ENCODE assay signal across 19 cellular contexts in the genomic region with DNA sequence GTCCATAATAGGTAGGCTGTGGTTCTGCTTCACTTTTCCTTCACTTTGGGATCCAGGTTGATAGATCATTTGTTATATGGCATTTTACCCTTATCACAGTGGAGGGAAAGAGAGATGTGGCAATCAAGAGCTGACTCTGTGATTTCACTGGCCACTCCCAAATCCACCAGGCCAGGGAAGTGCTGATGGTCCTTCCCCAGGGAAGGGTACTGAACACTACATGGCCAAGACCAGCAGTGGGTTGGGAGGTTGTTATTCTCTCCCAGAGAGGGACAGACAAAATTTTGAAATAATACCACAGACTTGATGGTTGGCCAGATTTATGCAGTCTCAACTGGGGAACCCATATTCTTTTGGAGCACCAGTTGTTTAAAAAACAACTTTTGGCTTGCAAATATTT.
DNase-seq lines count a peak whose midpoint lies in the region; ATAC-seq, FAIRE-seq and TF ChIP-seq lines count a peak whose summit lies in the region.
"Had no signal": no experiment of that assay in that cellular context is flagged by ENCODE, and none has a peak within 500 bp of the region (broad histone marks: within the 10 kb centered on the region; RNA-seq: fewer than 3 reads in every experiment).

No MANE protein-coding gene starts in this region.

- H3K79me2 ChIP-seq in Loucy (ENCODE audit: insufficient read depth, low read length), result peaks cover 67% of the 10 kb centered on the region

- no peaks in the 10 kb centered on the region for H3K36me3 Mint-ChIP-seq in WTC11

- no peak overlapping the region for H3K27ac Mint-ChIP-seq in WTC11

- intact Hi-C loops in Right ventricle myocardium inferior (cut with DNase I), result no loop called here
- intact Hi-C loops in left ventricle myocardium inferior (cut with micrococcal nuclease), result no loop called here
- intact Hi-C loops in aorta (cut with DNase I), result no loop called here

- H3K4me2 ChIP-seq in Loucy (ENCODE audit: low read depth, low read length, poor library complexity, severe bottlenecking), result peak overlapping the region; percentile 42

- TF ChIP-seq EP300 in tibial nerve (IDR thresholded peaks at IDR 0.05), result no peak

- no peaks in the 10 kb centered on the region for H3K9me3 ChIP-seq in left ventricle myocardium inferior (replicated peaks)
- no peaks in the 10 kb centered on the region for H3K9me3 ChIP-seq in Loucy (ENCODE audit: insufficient read depth, low read depth, low read length)
- H3K9me3 ChIP-seq in tibial nerve, result no peaks in the 10 kb centered on the region
- no peaks in the 10 kb centered on the region for H3K9me3 ChIP-seq in aorta (ENCODE audit: control insufficient read depth, low read length)
- H3K9me3 ChIP-seq: Caco-2, SJSA1 had no signal

- no peaks in the 10 kb centered on the region for H3K9me2 ChIP-seq in Loucy (replicated peaks; ENCODE audit: low read depth, low read length)

- H3K9me3 Mint-ChIP-seq in WTC11, result no peaks in the 10 kb centered on the region
- H3K9me3 Mint-ChIP-seq: CD4-positive, CD25-positive, alpha-beta regulatory T cell had no signal

- H3F3A ChIP-seq in Loucy (ENCODE audit: low read depth), result no peaks in the 10 kb centered on the region

- no peak overlapping the region for H3K4me3 Mint-ChIP-seq in WTC11
- H3K4me3 Mint-ChIP-seq: CD4-positive, CD25-positive, alpha-beta regulatory T cell had no signal

- H3K9ac ChIP-seq in Loucy (ENCODE audit: low read depth, low read length, poor library complexity, severe bottlenecking), result no peak overlapping the region

- CTCF ChIA-PET in WTC11 (lab: Charles Lee), result interaction anchor here (0.5 kb wide), 1 partner anchor 172 kb away, joined by 4 read pairs; no protein-coding TSS in a partner anchor

- POLR2A ChIA-PET in WTC11 (lab: Charles Lee), result no interaction called here

- TF ChIP-seq POLR2A in tibial nerve (IDR thresholded peaks at IDR 0.05) (no peak), GM12891 (IDR thresholded peaks at IDR 0.05; ENCODE audit: low read depth, low read length) (no peak)

- TF ChIP-seq CTCF in left ventricle myocardium inferior (IDR thresholded peaks at IDR 0.05; ENCODE audit: borderline replicate concordance) (no peak), Loucy (conservative IDR thresholded peaks at IDR 0.05; ENCODE audit: low read length) (no peak), tibial nerve (IDR thresholded peaks at IDR 0.05) (no peak), WTC11 (IDR thresholded peaks at IDR 0.05) (no peak)

- H3K4me1 ChIP-seq in left ventricle myocardium inferior, result peaks cover 27% of the 10 kb centered on the region
- H3K4me1 ChIP-seq in Loucy (ENCODE audit: insufficient read depth, low read length, poor library complexity, severe bottlenecking), result peaks cover 39% of the 10 kb centered on the region
- peaks cover 0 to 38% (median 4%) of the 10 kb centered on the region in 4 donors for H3K4me1 ChIP-seq in tibial nerve
- no peaks in the 10 kb centered on the region for H3K4me1 ChIP-seq in aorta (ENCODE audit: control insufficient read depth in 1 of 2, insufficient read depth in 2 of 2, low read length in 2 of 2)
- H3K4me1 ChIP-seq: SJSA1 had no signal

- H3K27me3 Mint-ChIP-seq in WTC11 (ENCODE audit: low read depth), result no peaks in the 10 kb centered on the region
- H3K27me3 Mint-ChIP-seq: CD4-positive, CD25-positive, alpha-beta regulatory T cell had no signal

- H3K27me3 ChIP-seq in left ventricle myocardium inferior (ENCODE audit: low read depth) (no peaks in the 10 kb centered on the region), Loucy (ENCODE audit: insufficient read depth, low read length, poor library complexity, severe bottlenecking) (no peaks in the 10 kb centered on the region), tibial nerve (no peaks in the 10 kb centered on the region), aorta (ENCODE audit: control insufficient read depth in 1 of 2, insufficient read depth in 2 of 2, low read length in 1 of 2) (no peaks in the 10 kb centered on the region)
- H3K27me3 ChIP-seq: SJSA1 had no signal

- H3K4me3 ChIP-seq in left ventricle myocardium inferior (no peak overlapping the region), Loucy (ENCODE audit: low read length, poor library complexity, severe bottlenecking) (no peak overlapping the region), tibial nerve (no peak overlapping the region), aorta (ENCODE audit: low read length in 2 of 2) (no peak overlapping the region)
- H3K4me3 ChIP-seq: GM12878, SJSA1 had no signal

- FAIRE-seq in GM12891 (lab: Jason Lieb, UNC), result no peak
- FAIRE-seq: GM12878, GM18507 had no signal

- no peak for DNase-seq in Right ventricle myocardium inferior (ENCODE audit: missing footprints)
- no peak for DNase-seq in left ventricle myocardium inferior
- peak; percentile 43 for DNase-seq in fibroblast of peridontal ligament (ENCODE audit: extremely low read depth)
- peak; percentile 16 to 20 for DNase-seq in tibial nerve (ENCODE audit: low spot score in 2 of 2)
- DNase-seq in aorta, result no peak
- no peak for DNase-seq in WTC11 (ENCODE audit: low spot score)
- no peak for DNase-seq in GM12891 (ENCODE audit: insufficient read length, low spot score)
- DNase-seq: Caco-2; CD4-positive, CD25-positive, alpha-beta regulatory T cell; GF-D8; MV-4-11; NCI-H187; NCI-H2107; NCI-H510A treated with DMSO at 0.1 percent for 48 hours had no signal

- no peak overlapping the region for H2AFZ ChIP-seq in Loucy (ENCODE audit: low read length)

- ATAC-seq in Right ventricle myocardium inferior, result peak; percentile 68
- ATAC-seq in aorta (ENCODE audit: low FRiP score), result no peak
- ATAC-seq in WTC11, result no peak
- ATAC-seq: GM12878 had no signal

- no peaks in the 10 kb centered on the region for H4K20me1 ChIP-seq in Loucy (ENCODE audit: insufficient read depth, low read length, poor library complexity, severe bottlenecking)

- H3K27ac ChIP-seq in left ventricle myocardium inferior (replicated peaks) (no peak overlapping the region), tibial nerve (no peak overlapping the region), aorta (ENCODE audit: low read depth in 1 of 2, low read length in 2 of 2) (no peak overlapping the region)
- H3K27ac ChIP-seq: 22Rv1, SJSA1 had no signal

- peaks cover 48% of the 10 kb centered on the region for H3K4me1 Mint-ChIP-seq in WTC11

- H3K36me3 ChIP-seq in left ventricle myocardium inferior (no peaks in the 10 kb centered on the region), Loucy (ENCODE audit: insufficient read depth, low read length) (no peaks in the 10 kb centered on the region; the same call in 1 of the 2 replicates), tibial nerve (no peaks in the 10 kb centered on the region), aorta (ENCODE audit: control insufficient read depth in 1 of 2, insufficient read depth in 2 of 2, low read length in 1 of 2) (no peaks in the 10 kb centered on the region)

TF ChIP-seq in WTC11, 78 proteins besides CTCF, POLR2A, EP300 and RAD21 (continues in another document):
- TF ChIP-seq PRRX2 (CRISPR knock-in tag; IDR thresholded peaks at IDR 0.05) (no peak), CREB1 (CRISPR knock-in tag; IDR thresholded peaks at IDR 0.05) (no peak)
- TF ChIP-seq, protein P1, sequence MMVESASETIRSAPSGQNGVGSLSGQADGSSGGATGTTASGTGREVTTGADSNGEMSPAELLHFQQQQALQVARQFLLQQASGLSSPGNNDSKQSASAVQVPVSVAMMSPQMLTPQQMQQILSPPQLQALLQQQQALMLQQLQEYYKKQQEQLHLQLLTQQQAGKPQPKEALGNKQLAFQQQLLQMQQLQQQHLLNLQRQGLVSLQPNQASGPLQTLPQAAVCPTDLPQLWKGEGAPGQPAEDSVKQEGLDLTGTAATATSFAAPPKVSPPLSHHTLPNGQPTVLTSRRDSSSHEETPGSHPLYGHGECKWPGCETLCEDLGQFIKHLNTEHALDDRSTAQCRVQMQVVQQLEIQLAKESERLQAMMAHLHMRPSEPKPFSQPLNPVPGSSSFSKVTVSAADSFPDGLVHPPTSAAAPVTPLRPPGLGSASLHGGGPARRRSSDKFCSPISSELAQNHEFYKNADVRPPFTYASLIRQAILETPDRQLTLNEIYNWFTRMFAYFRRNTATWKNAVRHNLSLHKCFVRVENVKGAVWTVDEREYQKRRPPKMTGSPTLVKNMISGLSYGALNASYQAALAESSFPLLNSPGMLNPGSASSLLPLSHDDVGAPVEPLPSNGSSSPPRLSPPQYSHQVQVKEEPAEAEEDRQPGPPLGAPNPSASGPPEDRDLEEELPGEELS (CRISPR knock-in tag; IDR thresholded peaks at IDR 0.05), result no peak

TF ChIP-seq in GM12891, 5 proteins besides CTCF, POLR2A, EP300 and RAD21:
- TF ChIP-seq TAF1 (IDR thresholded peaks at IDR 0.05; ENCODE audit: low read depth, low read length), result no peak
- no peak for TF ChIP-seq POU2F2 (IDR thresholded peaks at IDR 0.05; ENCODE audit: low read depth, low read length)
- no peak for TF ChIP-seq POLR2AphosphoS5 (IDR thresholded peaks at IDR 0.05; ENCODE audit: low read depth, low read length)
- TF ChIP-seq SPI1 (IDR thresholded peaks at IDR 0.05; ENCODE audit: low read depth, low read length), result no peak
- no peak for TF ChIP-seq PAX5 (IDR thresholded peaks at IDR 0.05; ENCODE audit: insufficient read depth, low read length, severe bottlenecking)

Comparison
In these comparisons a context has a peak if more than half of its experiments do, and no peak if none do; other contexts are left out.
1. DNase-seq: peak in fibroblast of peridontal ligament (single experiment) and tibial nerve (2 of 2); none in Right ventricle myocardium inferior (single experiment), left ventricle myocardium inferior (single experiment), aorta (0 of 2), WTC11 (single experiment) and GM12891 (single experiment).